In genomic region chr15:92157666-92158298, GRCh38 we compare ENCODE assay signal across 19 cellular contexts.
DNase-seq lines count a peak whose midpoint lies in the region; TF ChIP-seq lines count a peak whose summit lies in the region.
"Had no signal": no experiment of that assay in that cellular context is flagged by ENCODE, and none has a peak within 500 bp of the region (broad histone marks: within the 10 kb centered on the region; RNA-seq: fewer than 3 reads in every experiment).

No MANE protein-coding gene starts in this region.

- no peak overlapping the region for H2BK15ac ChIP-seq in mesendoderm (replicated peaks; ENCODE audit: low read depth)

- H3K27ac ChIP-seq in HUES6 (ENCODE audit: low read depth, low read length) (peak overlapping the region; percentile 87; the same call in 1 of the 2 replicates), endodermal cell (ENCODE audit: low read depth, low read length) (no peak overlapping the region), mesendoderm (ENCODE audit: low read depth, low read length) (peak overlapping the region; percentile 71), dorsolateral prefrontal cortex (no peak overlapping the region)
- H3K27ac ChIP-seq: brain microvascular endothelial cell, spleen, vagina had no signal

- H2AK5ac ChIP-seq in mesendoderm (ENCODE audit: low read length): no peak overlapping the region

- TF ChIP-seq CTCF in Calu3 (IDR thresholded peaks at IDR 0.05; ENCODE audit: unreplicated experiment) (no peak), endodermal cell (conservative IDR thresholded peaks at IDR 0.05) (no peak), dorsolateral prefrontal cortex (IDR thresholded peaks at IDR 0.05 in 54 of 56, conservative IDR thresholded peaks at IDR 0.05 in 2 of 56; ENCODE audit: low read depth in 1 of 56, partially characterized antibody in 56 of 56) (no peak)

- H3K27ac Mint-ChIP-seq in Calu3 (ENCODE audit: unreplicated experiment): peak overlapping the region; percentile 74
- H3K27ac Mint-ChIP-seq in endodermal cell: peak overlapping the region; percentile 62
- H3K27ac Mint-ChIP-seq: activated CD8-positive, alpha-beta T cell treated with anti-CD3 and anti-CD28 coated beads, Interleukin-2, amount 10 ng/mL, durations not matched to agents 7 days and 5 days; CD4-positive, alpha-beta T cell; memory B cell; stimulated activated memory B cell treated with anti-CD40 and anti-IgM and Interleukin-4, amounts not matched to agents 10 μg/mL and 1 μg/mL and 100 μg/mL, for 72 hours had no signal

- no peak overlapping the region for H3K23ac ChIP-seq in mesendoderm (ENCODE audit: low read length)

- CTCF ChIA-PET in Calu3 (lab: Charles Lee): interaction anchor here (0.6 to 0.9 kb wide), 2 partner anchors 193 to 621 kb away, joined by 3 read pairs; no protein-coding TSS in a partner anchor

- H3K4me3 Mint-ChIP-seq in Calu3 (ENCODE audit: low read depth, unreplicated experiment): no peak overlapping the region
- no peak overlapping the region for H3K4me3 Mint-ChIP-seq in endodermal cell
- H3K4me3 Mint-ChIP-seq: activated CD8-positive, alpha-beta T cell treated with anti-CD3 and anti-CD28 coated beads, Interleukin-2, amount 10 ng/mL, durations not matched to agents 7 days and 5 days; CD4-positive, alpha-beta T cell; memory B cell; stimulated activated memory B cell treated with anti-CD40 and anti-IgM and Interleukin-4, amounts not matched to agents 10 μg/mL and 1 μg/mL and 100 μg/mL, for 72 hours had no signal

- peak overlapping the region; percentile 45 for H3K56ac ChIP-seq in mesendoderm (ENCODE audit: low read length)

- no peak overlapping the region for H3K4me2 ChIP-seq in mesendoderm (ENCODE audit: low read length)

- no peaks in the 10 kb centered on the region for H3K36me3 ChIP-seq in HUES6 (ENCODE audit: control insufficient read depth, insufficient read depth, low read length)
- H3K36me3 ChIP-seq in endodermal cell (ENCODE audit: control insufficient read depth, insufficient read depth, low read length): no peaks in the 10 kb centered on the region
- H3K36me3 ChIP-seq in mesendoderm (ENCODE audit: control insufficient read depth, insufficient read depth, low read length): no peaks in the 10 kb centered on the region
- H3K36me3 ChIP-seq: brain microvascular endothelial cell had no signal

- H2BK5ac ChIP-seq in mesendoderm (ENCODE audit: low read length): no peak overlapping the region

- H3K27me3 ChIP-seq in HUES6 (ENCODE audit: control insufficient read depth, insufficient read depth, low read length) (no peaks in the 10 kb centered on the region), endodermal cell (ENCODE audit: control insufficient read depth, insufficient read depth, low read length, poor library complexity, severe bottlenecking) (no peaks in the 10 kb centered on the region), mesendoderm (ENCODE audit: insufficient read depth, low read length, poor library complexity) (no peaks in the 10 kb centered on the region), dorsolateral prefrontal cortex (no peaks in the 10 kb centered on the region)
- H3K27me3 ChIP-seq: brain microvascular endothelial cell, spleen, vagina had no signal

- H3K9me3 ChIP-seq in HUES6 (ENCODE audit: control insufficient read depth, insufficient read depth, low read depth, low read length) (no peaks in the 10 kb centered on the region), endodermal cell (ENCODE audit: control insufficient read depth, low read length) (no peaks in the 10 kb centered on the region)
- H3K9me3 ChIP-seq: spleen, vagina had no signal

- no peak overlapping the region for H2BK120ac ChIP-seq in mesendoderm (ENCODE audit: low read depth, low read length)

- H3K9ac ChIP-seq in HUES6 (ENCODE audit: low read length) (peak overlapping the region; percentile 69), endodermal cell (ENCODE audit: extremely low read depth, low read length, poor library complexity, severe bottlenecking) (no peak overlapping the region), mesendoderm (ENCODE audit: low read length) (no peak overlapping the region)

- H3K4me3 ChIP-seq in HUES6 (ENCODE audit: low read depth, low read length) (peak overlapping the region; percentile 7; the same call in 1 of the 2 replicates), endodermal cell (ENCODE audit: low read length) (no peak overlapping the region), mesendoderm (ENCODE audit: low read length) (no peak overlapping the region), dorsolateral prefrontal cortex (no peak overlapping the region)
- H3K4me3 ChIP-seq: spleen, vagina had no signal

- H3K27me3 Mint-ChIP-seq in Calu3 (ENCODE audit: unreplicated experiment): no peaks in the 10 kb centered on the region
- no peaks in the 10 kb centered on the region for H3K27me3 Mint-ChIP-seq in endodermal cell (ENCODE audit: insufficient read depth)
- H3K27me3 Mint-ChIP-seq: CD4-positive, alpha-beta T cell; memory B cell; stimulated activated memory B cell treated with anti-CD40 and anti-IgM and Interleukin-4, amounts not matched to agents 10 μg/mL and 1 μg/mL and 100 μg/mL, for 72 hours had no signal

- intact Hi-C loops in Calu3 (cut with micrococcal nuclease; ENCODE audit: unreplicated experiment) (loop anchor here (5.0 kb wide), 1 partner anchor 290 kb away; no protein-coding TSS in a partner anchor), dorsolateral prefrontal cortex (cut with DNase I) (no loop called here)

- H3K4me1 ChIP-seq in HUES6 (ENCODE audit: control insufficient read depth, insufficient read depth, low read length) (peaks cover 42% of the 10 kb centered on the region), endodermal cell (ENCODE audit: control insufficient read depth, insufficient read depth, low read length) (peaks cover 8% of the 10 kb centered on the region), mesendoderm (ENCODE audit: control insufficient read depth, low read depth, low read length) (peaks cover 18% of the 10 kb centered on the region)
- H3K4me1 ChIP-seq: spleen, vagina had no signal

- peaks cover 32% of the 10 kb centered on the region for H3K4me1 Mint-ChIP-seq in Calu3 (ENCODE audit: low read depth, unreplicated experiment)
- H3K4me1 Mint-ChIP-seq in endodermal cell: peaks cover 37% of the 10 kb centered on the region

- H3K36me3 Mint-ChIP-seq in Calu3 (ENCODE audit: insufficient read depth, unreplicated experiment): peaks cover 6% of the 10 kb centered on the region
- no peaks in the 10 kb centered on the region for H3K36me3 Mint-ChIP-seq in endodermal cell (ENCODE audit: low read depth)
- H3K36me3 Mint-ChIP-seq: memory B cell; stimulated activated memory B cell treated with anti-CD40 and anti-IgM and Interleukin-4, amounts not matched to agents 10 μg/mL and 1 μg/mL and 100 μg/mL, for 72 hours had no signal

- no peak overlapping the region for H4K8ac ChIP-seq in mesendoderm (ENCODE audit: low read depth, low read length)

- WGBS in endodermal cell (ENCODE audit: insufficient coverage in 1 of 2, insufficient read length in 1 of 2), 2 experiments: 80 to 81% methylated on average over 8 to 10 of the region's 10 CpGs
- WGBS in mesendoderm (ENCODE audit: extremely low coverage, insufficient coverage, low lambda C conversion rate): no CpG with 5 or more reads among the region's 10 CpGs

- no peaks in the 10 kb centered on the region for H3K9me3 Mint-ChIP-seq in Calu3 (ENCODE audit: low read depth, unreplicated experiment)
- no peaks in the 10 kb centered on the region for H3K9me3 Mint-ChIP-seq in endodermal cell
- H3K9me3 Mint-ChIP-seq: CD4-positive, alpha-beta T cell; memory B cell; stimulated activated memory B cell treated with anti-CD40 and anti-IgM and Interleukin-4, amounts not matched to agents 10 μg/mL and 1 μg/mL and 100 μg/mL, for 72 hours had no signal

- H3K4ac ChIP-seq in mesendoderm (ENCODE audit: low read depth, low read length): peak overlapping the region; percentile 20

- no peak for DNase-seq in Calu3
- DNase-seq in endodermal cell: peak; percentile 49
- peak; percentile 40 for DNase-seq in mesendoderm
- no peak for DNase-seq in T-helper 2 cell
- DNase-seq in NCI-H2081 treated with DMSO at 0.1 percent for 48 hours (lab: John Stamatoyannopoulos, UW): no peak
- no peak for DNase-seq in dorsolateral prefrontal cortex
- DNase-seq: brain microvascular endothelial cell, GDM1, KBM-7, NCI-H510A treated with DMSO at 0.1 percent for 48 hours, occipital lobe, SIG-M5, spleen had no signal

- H3K79me1 ChIP-seq in mesendoderm (ENCODE audit: low read length): no peaks in the 10 kb centered on the region

- peak overlapping the region; percentile 40 for H3K18ac ChIP-seq in mesendoderm (ENCODE audit: low read length)

- no TSS peak for BruUV-seq in Calu3 (replicated peaks; lab: Mats Ljungman, UMichigan)

- H3K79me2 ChIP-seq in mesendoderm (ENCODE audit: control insufficient read depth, insufficient read depth, low read length): no peaks in the 10 kb centered on the region

- H4K5ac ChIP-seq in mesendoderm (ENCODE audit: low read length): no peak overlapping the region

Comparison
In these comparisons a context has a peak if more than half of its experiments do, and no peak if none do; other contexts are left out.
1. DNase-seq: peak in endodermal cell (single experiment) and mesendoderm (single experiment); none in Calu3 (single experiment), T-helper 2 cell (0 of 5), NCI-H2081 treated with DMSO at 0.1 percent for 48 hours (single experiment) and dorsolateral prefrontal cortex (0 of 10).
2. H3K27ac ChIP-seq: peak in HUES6 (single experiment) and mesendoderm (single experiment); none in endodermal cell (single experiment) and dorsolateral prefrontal cortex (0 of 59).